ENCODE assay signal across 13 cellular contexts in the genomic region with DNA sequence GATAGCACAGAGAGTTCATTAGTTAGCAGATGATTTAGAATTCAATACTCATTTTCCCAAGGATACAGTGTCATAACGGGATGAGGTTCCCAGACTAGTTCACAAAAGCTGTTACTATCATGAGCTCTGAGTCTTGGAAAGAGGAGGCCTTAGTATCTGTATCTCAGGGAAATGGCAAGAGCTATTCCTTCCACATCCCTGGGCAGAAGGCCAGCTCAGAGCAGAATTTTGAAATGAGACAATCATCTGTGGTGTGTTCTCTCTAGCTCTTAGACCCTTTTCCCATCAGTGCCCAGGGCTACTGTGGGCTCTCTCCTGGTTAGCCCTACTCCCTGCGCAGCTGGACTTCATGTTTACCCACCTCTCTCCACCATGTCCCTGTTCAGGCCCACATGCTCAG.
A peak's percentile ranks its signal among the peaks of the same experiment; 100 is the strongest.
DNase-seq lines count a peak whose midpoint lies in the region; ATAC-seq and TF ChIP-seq lines count a peak whose summit lies in the region.
"Had no signal": no experiment of that assay in that cellular context is flagged by ENCODE, and none has a peak within 500 bp of the region (broad histone marks: within the 10 kb centered on the region; RNA-seq: fewer than 3 reads in every experiment).

No MANE protein-coding gene starts in this region.

- H2BK5ac ChIP-seq in neuronal stem cell (ENCODE audit: low read length) = no peak overlapping the region

- H2BK12ac ChIP-seq in neuronal stem cell (ENCODE audit: low read length) = no peak overlapping the region

- peaks cover 34% of the 10 kb centered on the region for H3K4me1 ChIP-seq in adipocyte (ENCODE audit: control insufficient read depth, insufficient read depth, low read length)
- peaks cover 0 to 51% (median 29%) of the 10 kb centered on the region in 9 donors for H3K4me1 ChIP-seq in heart right ventricle
- H3K4me1 ChIP-seq in rectal smooth muscle tissue (ENCODE audit: control insufficient read depth, insufficient read depth, low read length) = no peaks in the 10 kb centered on the region
- peaks cover 3 to 5% of the 10 kb centered on the region in 2 donors for H3K4me1 ChIP-seq in neuronal stem cell (ENCODE audit: control insufficient read depth in 2 of 2, insufficient read depth in 1 of 2, low read depth in 1 of 2, low read length in 2 of 2)

- no peaks in the 10 kb centered on the region for H3K27me3 ChIP-seq in AG04450 (ENCODE audit: control insufficient read depth, insufficient read depth, low read length)
- H3K27me3 ChIP-seq in adipocyte (replicated peaks; ENCODE audit: control insufficient read depth, insufficient read depth, low read length) = no peaks in the 10 kb centered on the region
- no peaks in the 10 kb centered on the region for H3K27me3 ChIP-seq in heart right ventricle
- no peaks in the 10 kb centered on the region for H3K27me3 ChIP-seq in rectal smooth muscle tissue (ENCODE audit: control insufficient read depth, insufficient read depth, low read length)
- H3K27me3 ChIP-seq in neuronal stem cell (ENCODE audit: control insufficient read depth in 3 of 3, insufficient read depth in 3 of 3, low read depth in 1 of 3, low read length in 3 of 3) = no peaks in the 10 kb centered on the region
- H3K27me3 ChIP-seq: foreskin keratinocyte had no signal

- no peak for TF ChIP-seq POLR2A in GM18505 (IDR thresholded peaks at IDR 0.05; ENCODE audit: borderline replicate concordance, extremely low read depth, insufficient read depth, insufficient read length)

- H3K9ac ChIP-seq in adipocyte (ENCODE audit: low read length) (peak overlapping the region; percentile 71), rectal smooth muscle tissue (ENCODE audit: low read length) (no peak overlapping the region), neuronal stem cell (ENCODE audit: low read depth, low read length, poor library complexity) (no peak overlapping the region)

- no peak for TF ChIP-seq CTCF in AG04450 (IDR thresholded peaks at IDR 0.05; ENCODE audit: low read depth, low read length)
- no peak for TF ChIP-seq CTCF in heart right ventricle (IDR thresholded peaks at IDR 0.05)

- no peak overlapping the region for H2BK15ac ChIP-seq in neuronal stem cell (ENCODE audit: low read length)

- H3K14ac ChIP-seq in neuronal stem cell (ENCODE audit: low read length) = no peak overlapping the region

- H3K23ac ChIP-seq in neuronal stem cell (ENCODE audit: low read depth, low read length, poor library complexity) = no peak overlapping the region

- peak; percentile 47 for DNase-seq in AG04450 (ENCODE audit: low read depth, low spot score)
- DNase-seq in adipocyte (ENCODE audit: low read depth) = peak; percentile 76
- peak in 1 of 2 donors; percentile 71 for DNase-seq in heart right ventricle
- DNase-seq in neuronal stem cell (ENCODE audit: low spot score) = no peak
- no peak for DNase-seq in Ammon's horn (ENCODE audit: low spot score)
- no peak for DNase-seq in DMS153 (lab: John Stamatoyannopoulos, UW)
- DNase-seq: amniotic stem cell; foreskin keratinocyte; stimulated activated CD4-positive, alpha-beta T cell treated with anti-CD3 and anti-CD28 coated beads, Interleukin-15, amount 100 ng/mL, for 24 hours; T-helper 17 cell had no signal

- H3K18ac ChIP-seq in neuronal stem cell (ENCODE audit: low read length) = no peak overlapping the region

- H4K8ac ChIP-seq in neuronal stem cell (ENCODE audit: low read depth, low read length) = no peak overlapping the region

- H3K27ac ChIP-seq in AG04450 (ENCODE audit: low read depth, low read length) (peak overlapping the region; percentile 86), heart right ventricle (peak overlapping the region; percentile 33 to 90 (median 82)), rectal smooth muscle tissue (ENCODE audit: low read depth, low read length) (peak overlapping the region; percentile 55), neuronal stem cell (replicated peaks; ENCODE audit: low read length) (no peak overlapping the region)

- H3K79me1 ChIP-seq in neuronal stem cell (ENCODE audit: low read depth, low read length) = no peaks in the 10 kb centered on the region

- H3K36me3 ChIP-seq in adipocyte (ENCODE audit: control insufficient read depth, insufficient read depth, low read length, severe bottlenecking) (no peaks in the 10 kb centered on the region), heart right ventricle (peaks cover 0 to 4% (median 0%) of the 10 kb centered on the region in 9 donors), rectal smooth muscle tissue (ENCODE audit: control insufficient read depth, insufficient read depth, low read length) (peaks cover 2% of the 10 kb centered on the region), neuronal stem cell (replicated peaks in 1 of 2; ENCODE audit: control insufficient read depth in 2 of 2, insufficient read depth in 2 of 2, low read length in 2 of 2) (peaks cover 0 to 3% of the 10 kb centered on the region in 2 donors)

- peak overlapping the region; percentile 1; the same call in 1 of the 2 replicates for H3K4me3 ChIP-seq in AG04450 (ENCODE audit: low read depth, low read length)
- H3K4me3 ChIP-seq in adipocyte (ENCODE audit: low read length) = peak overlapping the region; percentile 61
- no peak overlapping the region for H3K4me3 ChIP-seq in heart right ventricle
- no peak overlapping the region for H3K4me3 ChIP-seq in rectal smooth muscle tissue (ENCODE audit: low read length)
- H3K4me3 ChIP-seq in neuronal stem cell (ENCODE audit: low read length in 2 of 2) = no peak overlapping the region

- POLR2A ChIA-PET in AG04450 (lab: Yijun Ruan, JAX) = interaction anchor here (0.5 to 1.5 kb wide), 8 partner anchors 13 to 838 kb away, joined by 3 to 5 read pairs (median 3); partner anchors contain the start of gene JAG1

- H3K4ac ChIP-seq in neuronal stem cell (ENCODE audit: low read length) = no peak overlapping the region

- H4K91ac ChIP-seq in neuronal stem cell (ENCODE audit: low read depth, low read length, poor library complexity) = no peak overlapping the region

- H2AK5ac ChIP-seq in neuronal stem cell (ENCODE audit: low read depth, low read length) = no peak overlapping the region

- 71 to 81% methylated on average over 2 of the region's 2 CpGs for WGBS in heart right ventricle, 2 donors
- WGBS in neuronal stem cell (ENCODE audit: extremely low coverage in 2 of 2, insufficient read length in 2 of 2, insufficient replicate concordance in 1 of 2), 2 donors = no CpG with 5 or more reads among the region's 2 CpGs

- CTCF ChIA-PET in AG04450 (lab: Charles Lee) = interaction anchor here (0.6 to 1.1 kb wide), 3 partner anchors 26 to 114 kb away, joined by 3 to 6 read pairs (median 3); no protein-coding TSS in a partner anchor

- intact Hi-C loops in heart right ventricle (cut with DNase I) = no loop called here

- H3K9me3 ChIP-seq in AG04450 (ENCODE audit: control insufficient read depth, insufficient read depth, low read length) (no peaks in the 10 kb centered on the region), adipocyte (ENCODE audit: control insufficient read depth, low read length) (no peaks in the 10 kb centered on the region), heart right ventricle (peaks cover 0 to 7% (median 0%) of the 10 kb centered on the region in 11 donors), neuronal stem cell (replicated peaks in 1 of 2; ENCODE audit: control insufficient read depth in 2 of 2, insufficient read depth in 1 of 2, low read depth in 1 of 2, low read length in 2 of 2) (no peaks in the 10 kb centered on the region)

- peak; percentile 55 to 76 (median 66) for ATAC-seq in heart right ventricle
- no peak for ATAC-seq in GM18505 (IDR thresholded peaks at IDR 0.05; ENCODE audit: unreplicated experiment)
- ATAC-seq: foreskin keratinocyte; stimulated activated memory B cell treated with anti-CD40 and anti-IgM and Interleukin-4, amounts not matched to agents 10 μg/mL and 1 μg/mL and 100 μg/mL, for 72 hours; T-helper 17 cell had no signal

- no peak overlapping the region for H2AFZ ChIP-seq in neuronal stem cell (ENCODE audit: low read length)

- H2BK120ac ChIP-seq in neuronal stem cell (ENCODE audit: low read depth, low read length) = no peak overlapping the region

- H3K4me2 ChIP-seq in neuronal stem cell (ENCODE audit: insufficient read depth, low read length, poor library complexity, severe bottlenecking) = no peak overlapping the region

Comparison
In these comparisons a context has a peak if more than half of its experiments do, and no peak if none do; other contexts are left out.
1. DNase-seq: peak in AG04450 (single experiment) and adipocyte (single experiment); none in neuronal stem cell (single experiment), Ammon's horn (single experiment) and DMS153 (single experiment).
2. H3K4me3 ChIP-seq: peak in AG04450 (single experiment) and adipocyte (single experiment); none in heart right ventricle (0 of 10), rectal smooth muscle tissue (single experiment) and neuronal stem cell (0 of 2).